In the genomic region with DNA sequence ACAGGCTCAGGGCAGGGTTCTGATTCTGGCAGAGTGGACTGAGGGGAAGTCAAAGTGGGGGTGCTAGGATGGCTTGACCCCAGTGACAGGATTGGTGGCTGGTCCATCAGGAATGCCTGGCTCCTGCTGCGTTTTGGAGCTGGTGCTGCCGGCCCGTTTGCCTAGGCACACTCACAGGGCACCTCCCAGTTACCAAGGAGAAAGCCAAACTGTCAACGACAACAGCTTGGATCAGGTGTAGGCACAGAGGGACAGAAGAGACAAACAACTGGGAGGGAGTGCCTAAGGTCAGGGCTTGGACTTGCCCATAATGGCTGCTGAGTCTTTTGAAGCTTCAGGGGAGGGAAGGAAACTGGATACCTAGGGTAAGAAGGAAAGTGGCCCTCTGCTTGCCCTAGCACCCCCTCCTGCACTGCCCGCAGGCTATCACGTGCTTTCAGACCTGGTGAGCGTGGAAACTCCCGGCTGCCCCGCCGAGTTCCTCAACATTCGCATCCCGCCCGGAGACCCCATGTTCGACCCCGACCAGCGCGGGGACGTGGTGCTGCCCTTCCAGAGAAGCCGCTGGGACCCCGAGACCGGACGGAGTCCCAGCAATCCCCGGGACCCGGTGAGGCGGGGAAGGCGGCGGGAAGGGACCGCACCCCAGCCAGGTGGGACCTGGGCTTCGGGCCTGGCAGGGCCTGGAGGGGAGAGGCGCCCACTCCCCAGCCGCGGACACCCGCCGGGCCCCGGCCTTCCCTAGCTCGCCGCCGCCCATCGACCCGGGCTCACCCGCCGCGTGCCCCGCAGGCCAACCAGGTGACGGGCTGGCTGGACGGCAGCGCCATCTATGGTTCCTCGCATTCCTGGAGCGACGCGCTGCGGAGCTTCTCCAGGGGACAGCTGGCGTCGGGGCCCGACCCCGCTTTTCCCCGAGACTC, we compare ENCODE assay signal across 10 cellular contexts. TPM values are rescaled to one million over a fixed set of nuclear protein-coding genes. Genes with fewer than 3 reads are reported as not detected.
A peak's percentile ranks its signal among the peaks of the same experiment; 100 is the strongest.
DNase-seq lines count a peak whose midpoint lies in the region; ATAC-seq and TF ChIP-seq lines count a peak whose summit lies in the region.
"Had no signal": no experiment of that assay in that cellular context is flagged by ENCODE, and none has a peak within 500 bp of the region (broad histone marks: within the 10 kb centered on the region; RNA-seq: fewer than 3 reads in every experiment).

No MANE protein-coding gene starts in this region.

- no peak overlapping the region for H3K4me3 ChIP-seq in kidney epithelial cell (ENCODE audit: low read depth, low read length)

- H3K27me3 Mint-ChIP-seq in activated naive CD4-positive, alpha-beta T cell treated with anti-CD3 and anti-CD28 coated beads, Interleukin-2, amount 50 U/mL, for 24 hours = peaks cover 39% of the 10 kb centered on the region
- H3K27me3 Mint-ChIP-seq in stimulated activated naive CD8-positive, alpha-beta T cell treated with anti-CD3 and anti-CD28 coated beads, Interleukin-15, amount 100 ng/mL, for 72 hours = peaks cover 63% of the 10 kb centered on the region

- peaks cover 55% of the 10 kb centered on the region for H3K27me3 ChIP-seq in kidney epithelial cell (ENCODE audit: control insufficient read depth, insufficient read depth, low read length)

- TF ChIP-seq CTCF in kidney epithelial cell (IDR thresholded peaks at IDR 0.05; ENCODE audit: insufficient read depth, low read length, poor library complexity, severe bottlenecking) = peak; percentile 26

- POLR2A ChIA-PET in HEK293T (lab: Yijun Ruan, JAX) = no interaction called here

- H3K36me3 ChIP-seq in kidney epithelial cell (ENCODE audit: control insufficient read depth, insufficient read depth, low read length) = no peaks in the 10 kb centered on the region

- H3K36me3 Mint-ChIP-seq in activated naive CD4-positive, alpha-beta T cell treated with anti-CD3 and anti-CD28 coated beads, Interleukin-2, amount 50 U/mL, for 24 hours = no peaks in the 10 kb centered on the region

- CTCF ChIA-PET in HEK293T (lab: Yijun Ruan, JAX) = no interaction called here

- H3K4me1 Mint-ChIP-seq in activated naive CD4-positive, alpha-beta T cell treated with anti-CD3 and anti-CD28 coated beads, Interleukin-2, amount 50 U/mL, for 24 hours = peaks cover 22% of the 10 kb centered on the region
- H3K4me1 Mint-ChIP-seq in stimulated activated naive CD8-positive, alpha-beta T cell treated with anti-CD3 and anti-CD28 coated beads, Interleukin-15, amount 100 ng/mL, for 72 hours = peaks cover 16% of the 10 kb centered on the region
- H3K4me1 Mint-ChIP-seq: nephron had no signal

- peak; percentile 18 for DNase-seq in activated CD4-positive, alpha-beta T cell treated with anti-CD3 and anti-CD28 coated beads, Interleukin-2, amount 50 U/mL, for 1 hour
- no peak for DNase-seq in activated CD4-positive, alpha-beta T cell treated with anti-CD3 and anti-CD28 coated beads, Interleukin-2, amount 50 U/mL, for 4 hours
- DNase-seq in kidney epithelial cell (ENCODE audit: low read depth) (no peak), HEK293T (ENCODE audit: extremely low spot score) (no peak), GOT3 (lab: John Stamatoyannopoulos, UW) (no peak)
- no peak for DNase-seq in stimulated activated naive CD8-positive, alpha-beta T cell treated with anti-CD3 and anti-CD28 coated beads, Interleukin-15, amount 100 ng/mL, for 72 hours
- DNase-seq: NCI-H510A had no signal

- peak; percentile 56 for ATAC-seq in stimulated activated naive CD8-positive, alpha-beta T cell treated with anti-CD3 and anti-CD28 coated beads, Interleukin-15, amount 100 ng/mL, for 72 hours
- no peak for ATAC-seq in HG03159 (IDR thresholded peaks at IDR 0.05; ENCODE audit: unreplicated experiment)

- peak overlapping the region; percentile 70 for H3K4me3 Mint-ChIP-seq in activated naive CD4-positive, alpha-beta T cell treated with anti-CD3 and anti-CD28 coated beads, Interleukin-2, amount 50 U/mL, for 24 hours
- peak overlapping the region; percentile 78 to 81 for H3K4me3 Mint-ChIP-seq in stimulated activated naive CD8-positive, alpha-beta T cell treated with anti-CD3 and anti-CD28 coated beads, Interleukin-15, amount 100 ng/mL, for 72 hours

- H3K9me3 Mint-ChIP-seq in activated naive CD4-positive, alpha-beta T cell treated with anti-CD3 and anti-CD28 coated beads, Interleukin-2, amount 50 U/mL, for 24 hours = no peaks in the 10 kb centered on the region
- no peaks in the 10 kb centered on the region for H3K9me3 Mint-ChIP-seq in stimulated activated naive CD8-positive, alpha-beta T cell treated with anti-CD3 and anti-CD28 coated beads, Interleukin-15, amount 100 ng/mL, for 72 hours
- H3K9me3 Mint-ChIP-seq: nephron had no signal

- H3K27ac Mint-ChIP-seq in activated naive CD4-positive, alpha-beta T cell treated with anti-CD3 and anti-CD28 coated beads, Interleukin-2, amount 50 U/mL, for 24 hours = no peak overlapping the region
- H3K27ac Mint-ChIP-seq in stimulated activated naive CD8-positive, alpha-beta T cell treated with anti-CD3 and anti-CD28 coated beads, Interleukin-15, amount 100 ng/mL, for 72 hours = no peak overlapping the region
- H3K27ac Mint-ChIP-seq: nephron had no signal

TF ChIP-seq in HEK293T, 16 proteins besides CTCF, POLR2A, EP300 and RAD21:
- TF ChIP-seq SP1 (IDR thresholded peaks at IDR 0.05) (no peak), TARDBP (IDR thresholded peaks at IDR 0.05) (no peak), HDGF (IDR thresholded peaks at IDR 0.05; ENCODE audit: borderline replicate concordance) (no peak), BHLHE40 (IDR thresholded peaks at IDR 0.05; ENCODE audit: borderline replicate concordance) (no peak)

RNA-seq across cellular contexts. Expression of gene DUOX1, which starts 5.1 kb away (rescaled TPM):
- 4.1 and 6.6 TPM in 2 replicates for total RNA-seq in kidney epithelial cell

RNA-seq across cellular contexts. Expression of gene DUOXA1, which starts 5.3 kb away (rescaled TPM):
- 0.27 TPM in 1 of 2 replicates, not detected in the other for total RNA-seq in kidney epithelial cell

RNA-seq across cellular contexts. Expression of gene DUOXA2, which starts 20.8 kb away (rescaled TPM):
- not detected in 2 replicates for total RNA-seq in kidney epithelial cell

RNA-seq across cellular contexts. Expression of gene DUOX2, which starts 21.0 kb away (rescaled TPM):
- 0.08 and 0.14 TPM in 2 replicates for total RNA-seq in kidney epithelial cell

RNA-seq across cellular contexts. Expression of gene SHF, which starts 52.8 kb away (rescaled TPM):
- total RNA-seq in kidney epithelial cell = 0.89 and 1.6 TPM in 2 replicates
